In genomic region chr10:31940839-31941653, GRCh38 we compare ENCODE assay signal across 9 cellular contexts. TPM values are rescaled to one million over a fixed set of nuclear protein-coding genes. Genes with fewer than 3 reads are reported as not detected.
DNase-seq lines count a peak whose midpoint lies in the region; ATAC-seq, FAIRE-seq and TF ChIP-seq lines count a peak whose summit lies in the region.
"Had no signal": no experiment of that assay in that cellular context is flagged by ENCODE, and none has a peak within 500 bp of the region (broad histone marks: within the 10 kb centered on the region; RNA-seq: fewer than 3 reads in every experiment).

No MANE protein-coding gene starts in this region.

- no peaks in the 10 kb centered on the region for H3K9me3 Mint-ChIP-seq in HFFc6
- no peaks in the 10 kb centered on the region for H3K9me3 Mint-ChIP-seq in activated T-helper 17 cell treated with anti-CD3 and anti-CD28 coated beads, Interleukin-2, amount 50 U/mL, for 72 hours

- H3K4me1 Mint-ChIP-seq in HFFc6 (ENCODE audit: low read depth) = peaks cover 65% of the 10 kb centered on the region
- H3K4me1 Mint-ChIP-seq in activated T-helper 17 cell treated with anti-CD3 and anti-CD28 coated beads, Interleukin-2, amount 50 U/mL, for 72 hours = peaks cover 4% of the 10 kb centered on the region

- peak overlapping the region; percentile 75 for H3K4me3 Mint-ChIP-seq in HFFc6
- H3K4me3 Mint-ChIP-seq in activated T-helper 17 cell treated with anti-CD3 and anti-CD28 coated beads, Interleukin-2, amount 50 U/mL, for 72 hours = no peak overlapping the region

- H3K36me3 Mint-ChIP-seq in HFFc6 (ENCODE audit: low read depth) = no peaks in the 10 kb centered on the region
- no peaks in the 10 kb centered on the region for H3K36me3 Mint-ChIP-seq in activated T-helper 17 cell treated with anti-CD3 and anti-CD28 coated beads, Interleukin-2, amount 50 U/mL, for 72 hours (ENCODE audit: low read depth)

- DNase-seq in HFFc6 (peak; percentile 98), kidney glomerular epithelial cell (lab: John Stamatoyannopoulos, UW) (peak; percentile 93), NCI-H187 (lab: John Stamatoyannopoulos, UW) (no peak), AML-193 (lab: John Stamatoyannopoulos, UW) (no peak)
- DNase-seq in activated T-cell treated with anti-CD3 and anti-CD28 coated beads, Interleukin-2, amount 50 U/mL, for 48 hours = no peak

- peak; percentile 88 for ATAC-seq in activated T-helper 17 cell treated with anti-CD3 and anti-CD28 coated beads, Interleukin-2, amount 50 U/mL, for 72 hours (replicated peaks)
- no peak for ATAC-seq in GM18511 (IDR thresholded peaks at IDR 0.05; ENCODE audit: unreplicated experiment)

- H3K27ac Mint-ChIP-seq in HFFc6 = peak overlapping the region; percentile 88
- H3K27ac Mint-ChIP-seq in activated T-helper 17 cell treated with anti-CD3 and anti-CD28 coated beads, Interleukin-2, amount 50 U/mL, for 72 hours = no peak overlapping the region

- no peaks in the 10 kb centered on the region for H3K27me3 Mint-ChIP-seq in HFFc6 (ENCODE audit: insufficient read depth)
- no peaks in the 10 kb centered on the region for H3K27me3 Mint-ChIP-seq in activated T-helper 17 cell treated with anti-CD3 and anti-CD28 coated beads, Interleukin-2, amount 50 U/mL, for 72 hours

- no peak for TF ChIP-seq CTCF in HFFc6 (IDR thresholded peaks at IDR 0.05)

- peak; percentile 98 for FAIRE-seq in A204.1 (lab: Jason Lieb, UNC)
- FAIRE-seq: colon had no signal

RNA-seq across cellular contexts. Expression of gene ARHGAP12, which starts 12.4 kb away (rescaled TPM):
- total RNA-seq in HFFc6 (2021; fragmentation: NEBNext Ultra II Directional; extraction: Animal tissue kit (Norgen Biotek cat#: 25700)) = 10 to 100 TPM; 16.0 to 18.9 (median 17.9) TPM
- 1 to 10 TPM; 8.2 to 8.9 TPM for total RNA-seq in activated T-helper 17 cell treated with anti-CD3 and anti-CD28 coated beads, Interleukin-2, amount 50 U/mL, for 72 hours

Comparison
In these comparisons a context has a peak if more than half of its experiments do, and no peak if none do; other contexts are left out.
1. DNase-seq: peak in HFFc6 (single experiment) and kidney glomerular epithelial cell (single experiment); none in NCI-H187 (0 of 2), AML-193 (0 of 2) and activated T-cell treated with anti-CD3 and anti-CD28 coated beads, Interleukin-2, amount 50 U/mL, for 48 hours (0 of 2).